ENCODE assay signal across 1 cellular context in genomic region chr1:156500847-156501686, GRCh38.
TF ChIP-seq lines count a peak whose summit lies in the region.

No MANE protein-coding gene starts in this region.

TF ChIP-seq in K562, 482 proteins besides CTCF, POLR2A, EP300 and RAD21 (continued from another document and continues in another):
- no peak for TF ChIP-seq RERE (CRISPR knock-in tag; IDR thresholded peaks at IDR 0.05; ENCODE audit: borderline replicate concordance)
- TF ChIP-seq PRDM10 (IDR thresholded peaks at IDR 0.05; ENCODE audit: partially characterized antibody), result peak; percentile 63
- peak; percentile 34; the same call in 1 of the 2 replicates for TF ChIP-seq NFIC (IDR thresholded peaks at IDR 0.05)
- TF ChIP-seq MBD2 (IDR thresholded peaks at IDR 0.05; ENCODE audit: borderline replicate concordance, low read depth), result peak; percentile 68; the same call in 1 of the 2 replicates
- no peak for TF ChIP-seq CAMTA2 (CRISPR knock-in tag; conservative IDR thresholded peaks at IDR 0.05)
- TF ChIP-seq MNT (conservative IDR thresholded peaks at IDR 0.05), result peak; percentile 95 to 96
- TF ChIP-seq HDAC1 (IDR thresholded peaks at IDR 0.05), result peak in 1 of 2 experiments; percentile 94; a peak in 2 of 4 replicates
- TF ChIP-seq POLR3G (IDR thresholded peaks at IDR 0.05; ENCODE audit: extremely low read depth, insufficient read length, insufficient replicate concordance), result no peak
- no peak for TF ChIP-seq NR2C1 (IDR thresholded peaks at IDR 0.05)
- TF ChIP-seq NR2C1 (tag; IDR thresholded peaks at IDR 0.05), result 0 out of 2 replicates have a peak, but pooled peaks have one; percentile 13
- no peak for TF ChIP-seq TSHZ1 (CRISPR knock-in tag; IDR thresholded peaks at IDR 0.05)
- peak; percentile 58; the same call in 1 of the 2 replicates for TF ChIP-seq CBX1 (IDR thresholded peaks at IDR 0.05; ENCODE audit: low read depth)
- peak; percentile 73; the same call in 1 of the 2 replicates for TF ChIP-seq ARID4B (CRISPR knock-in tag; IDR thresholded peaks at IDR 0.05)
- TF ChIP-seq POLR2AphosphoS5 (IDR thresholded peaks at IDR 0.05; ENCODE audit: control insufficient read depth, insufficient read depth, low read depth, low read length), result peak; percentile 57; the same call in 1 of the 2 replicates
- peak; percentile 37 for TF ChIP-seq KDM5B (IDR thresholded peaks at IDR 0.05; ENCODE audit: insufficient replicate concordance, low read depth, low read length)
- TF ChIP-seq ZNF263 (CRISPR knock-in tag; IDR thresholded peaks at IDR 0.05; ENCODE audit: borderline replicate concordance), result peak; percentile 83
- peak; percentile 65 for TF ChIP-seq JUN (IDR thresholded peaks at IDR 0.05; ENCODE audit: borderline replicate concordance, low read depth, low read length)
- TF ChIP-seq JUN (CRISPR knock-in tag; IDR thresholded peaks at IDR 0.05; ENCODE audit: borderline replicate concordance), result 0 out of 2 replicates have a peak, but pooled peaks have one; percentile 63
- peak; percentile 43 for TF ChIP-seq PRPF4 (IDR thresholded peaks at IDR 0.05; ENCODE audit: insufficient read depth, low read depth, low read length, poor library complexity, severe bottlenecking)
- peak; percentile 83; the same call in 1 of the 2 replicates for TF ChIP-seq ATF7 (IDR thresholded peaks at IDR 0.05)
- TF ChIP-seq HNRNPL (IDR thresholded peaks at IDR 0.05; ENCODE audit: low read depth, low read length), result 0 out of 2 replicates have a peak, but pooled peaks have one; percentile 35
- no peak for TF ChIP-seq ZNF280A (IDR thresholded peaks at IDR 0.05; ENCODE audit: low read depth, partially characterized antibody)
- TF ChIP-seq POLR2B (IDR thresholded peaks at IDR 0.05; ENCODE audit: low read depth, partially characterized antibody), result peak; percentile 76
- peak; percentile 88 for TF ChIP-seq CBFB (CRISPR knock-in tag; IDR thresholded peaks at IDR 0.05)
- no peak for TF ChIP-seq ARID1B (IDR thresholded peaks at IDR 0.05)
- TF ChIP-seq PKNOX1 (IDR thresholded peaks at IDR 0.05), result peak; percentile 15; the same call in 1 of the 2 replicates
- TF ChIP-seq PML (IDR thresholded peaks at IDR 0.05; ENCODE audit: low read length), result 0 out of 2 replicates have a peak, but pooled peaks have one; percentile 31
- peak; percentile 76; the same call in 1 of the 2 replicates for TF ChIP-seq TGIF2 (CRISPR knock-in tag; IDR thresholded peaks at IDR 0.05)
- no peak for TF ChIP-seq DACH1 (IDR thresholded peaks at IDR 0.05; ENCODE audit: partially characterized antibody)
- 0 out of 2 replicates have a peak, but pooled peaks have one; percentile 16 for TF ChIP-seq GTF2E2 (tag; IDR thresholded peaks at IDR 0.05)
- TF ChIP-seq FOXJ2 (tag; IDR thresholded peaks at IDR 0.05), result 0 out of 2 replicates have a peak, but pooled peaks have one; percentile 31
